6 cellular contexts compared by ENCODE assay signal in the genomic region with DNA sequence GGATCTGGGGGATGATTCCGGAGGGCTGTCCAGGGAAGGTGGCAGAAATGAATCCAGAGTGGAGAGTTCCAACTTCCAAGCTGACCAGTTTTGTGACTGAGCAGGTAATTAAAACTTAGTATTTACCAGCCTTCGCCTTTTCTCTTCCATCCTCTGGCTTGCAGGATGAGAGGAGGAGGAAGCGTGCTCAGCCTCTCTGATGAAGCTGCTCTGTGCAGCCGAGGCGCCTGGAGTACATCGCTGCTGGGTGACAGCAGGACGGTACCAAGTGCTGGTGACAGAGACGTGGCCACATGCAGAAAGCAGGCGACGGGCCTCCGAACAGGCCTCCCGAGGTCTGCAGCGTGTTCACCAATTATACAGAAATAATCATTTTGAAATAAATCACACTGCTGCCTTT.
"Had no signal": no experiment of that assay in that cellular context is flagged by ENCODE, and none has a peak within 500 bp of the region (broad histone marks: within the 10 kb centered on the region; RNA-seq: fewer than 3 reads in every experiment).

No MANE protein-coding gene starts in this region.

- H3K9me3 ChIP-seq: right atrium auricular region, tibial nerve had no signal

- H3K27ac ChIP-seq: right atrium auricular region, skin epidermis, VCaP had no signal

- DNase-seq: mammary epithelial cell; stimulated activated CD4-positive, alpha-beta T cell treated with anti-CD3 and anti-CD28 coated beads, Interleukin-4, amount 100 ng/mL, for 4 hours had no signal

- H3K36me3 ChIP-seq: right atrium auricular region, tibial nerve had no signal

- H3K4me3 ChIP-seq: right atrium auricular region, skin epidermis, tibial nerve had no signal

- H3K27me3 ChIP-seq: right atrium auricular region, tibial nerve had no signal
